2 cellular contexts compared by ENCODE assay signal in the genomic region with DNA sequence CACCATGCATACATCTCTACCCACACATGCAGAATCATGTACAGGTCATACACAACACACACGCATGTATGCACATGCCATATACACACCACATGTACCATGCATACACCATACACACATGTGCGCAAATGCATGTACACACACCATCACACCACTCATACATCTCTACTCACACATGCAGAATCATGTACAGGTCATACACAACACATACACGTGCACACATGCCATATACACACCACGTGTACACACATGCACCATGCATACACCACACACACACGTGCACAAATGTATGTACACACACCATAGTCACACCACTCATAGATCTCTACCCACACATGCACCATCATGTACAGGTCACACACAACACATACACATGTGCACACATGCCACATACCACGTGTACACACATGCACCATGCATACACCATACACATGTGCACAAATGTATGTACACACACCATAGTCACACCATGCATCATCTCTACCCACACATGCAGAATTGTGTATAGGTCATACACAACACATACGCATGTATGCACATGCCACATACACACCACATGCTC.
A peak's percentile ranks its signal among the peaks of the same experiment; 100 is the strongest.
TF ChIP-seq lines count a peak whose summit lies in the region.

No MANE protein-coding gene starts in this region.

TF ChIP-seq in HEK293, 187 proteins besides CTCF, POLR2A, EP300 and RAD21:
- TF ChIP-seq, protein P1, sequence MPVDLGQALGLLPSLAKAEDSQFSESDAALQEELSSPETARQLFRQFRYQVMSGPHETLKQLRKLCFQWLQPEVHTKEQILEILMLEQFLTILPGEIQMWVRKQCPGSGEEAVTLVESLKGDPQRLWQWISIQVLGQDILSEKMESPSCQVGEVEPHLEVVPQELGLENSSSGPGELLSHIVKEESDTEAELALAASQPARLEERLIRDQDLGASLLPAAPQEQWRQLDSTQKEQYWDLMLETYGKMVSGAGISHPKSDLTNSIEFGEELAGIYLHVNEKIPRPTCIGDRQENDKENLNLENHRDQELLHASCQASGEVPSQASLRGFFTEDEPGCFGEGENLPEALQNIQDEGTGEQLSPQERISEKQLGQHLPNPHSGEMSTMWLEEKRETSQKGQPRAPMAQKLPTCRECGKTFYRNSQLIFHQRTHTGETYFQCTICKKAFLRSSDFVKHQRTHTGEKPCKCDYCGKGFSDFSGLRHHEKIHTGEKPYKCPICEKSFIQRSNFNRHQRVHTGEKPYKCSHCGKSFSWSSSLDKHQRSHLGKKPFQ (tag by site-specific recombination; IDR thresholded peaks at IDR 0.05), result peak; percentile 95
- no peak for TF ChIP-seq ZNF362 (tag by site-specific recombination; IDR thresholded peaks at IDR 0.05)

TF ChIP-seq in H1, 55 proteins besides CTCF, POLR2A, EP300 and RAD21:
- TF ChIP-seq MAX (IDR thresholded peaks at IDR 0.05) (no peak), PHF8 (conservative IDR thresholded peaks at IDR 0.05; ENCODE audit: low read depth, low read length) (no peak), SIRT6 (IDR thresholded peaks at IDR 0.05; ENCODE audit: low read length) (no peak), BACH1 (IDR thresholded peaks at IDR 0.05; ENCODE audit: low read length) (no peak), RNF2 (IDR thresholded peaks at IDR 0.05; ENCODE audit: borderline replicate concordance, low read depth, low read length, missing control alignments, poor library complexity, severe bottlenecking) (no peak), GABPA (IDR thresholded peaks at IDR 0.05; ENCODE audit: borderline replicate concordance, insufficient read depth, low read length) (no peak), ASH2L (IDR thresholded peaks at IDR 0.05; ENCODE audit: low read length) (no peak), TEAD4 (IDR thresholded peaks at IDR 0.05; ENCODE audit: low read depth, low read length) (no peak), SP2 (IDR thresholded peaks at IDR 0.05; ENCODE audit: low read length) (no peak), SAP30 (IDR thresholded peaks at IDR 0.05; ENCODE audit: insufficient read depth, insufficient replicate concordance, low read length) (no peak), CEBPB (IDR thresholded peaks at IDR 0.05; ENCODE audit: low read depth, low read length) (no peak), BCL11A (IDR thresholded peaks at IDR 0.05; ENCODE audit: low read depth in 2 of 2, low read length in 2 of 2) (no peak), CBX8 (IDR thresholded peaks at IDR 0.05; ENCODE audit: borderline replicate concordance, low read depth, low read length) (no peak), ATF2 (IDR thresholded peaks at IDR 0.05; ENCODE audit: low read length) (no peak)
- TF ChIP-seq, protein P2, sequence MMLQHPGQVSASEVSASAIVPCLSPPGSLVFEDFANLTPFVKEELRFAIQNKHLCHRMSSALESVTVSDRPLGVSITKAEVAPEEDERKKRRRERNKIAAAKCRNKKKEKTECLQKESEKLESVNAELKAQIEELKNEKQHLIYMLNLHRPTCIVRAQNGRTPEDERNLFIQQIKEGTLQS (IDR thresholded peaks at IDR 0.05; ENCODE audit: insufficient read depth, low read depth, low read length), result no peak
